8 cellular contexts compared by ENCODE assay signal in genomic region chr17:30378191-30378796, GRCh38. TPM values are rescaled to one million over a fixed set of nuclear protein-coding genes. Genes with fewer than 3 reads are reported as not detected.
DNase-seq lines count a peak whose midpoint lies in the region; ATAC-seq, FAIRE-seq and TF ChIP-seq lines count a peak whose summit lies in the region.

No MANE protein-coding gene starts in this region.

- no peak overlapping the region for H3K27ac ChIP-seq in PC-3 (ENCODE audit: low read length)
- no peak overlapping the region for H3K27ac ChIP-seq in right cardiac atrium (ENCODE audit: low read length)
- H3K27ac ChIP-seq in small intestine (ENCODE audit: low read depth in 1 of 2, low read length in 1 of 2): peak overlapping the region; percentile 63 to 90

- peaks cover 2% of the 10 kb centered on the region for H3K36me3 Mint-ChIP-seq in activated naive CD8-positive, alpha-beta T cell

- 5% methylated on average over 32 of the region's 32 CpGs for WGBS in right cardiac atrium
- 10 to 14% (median 14%) methylated on average over 32 of the region's 32 CpGs for WGBS in small intestine, 3 donors

- no peaks in the 10 kb centered on the region for H3K27me3 Mint-ChIP-seq in activated naive CD8-positive, alpha-beta T cell

- CTCF ChIA-PET in PC-3 (lab: Charles Lee): no interaction called here

- no peak for TF ChIP-seq CTCF in PC-3 (conservative IDR thresholded peaks at IDR 0.05; ENCODE audit: low read depth, low read length)

- H3K9me3 Mint-ChIP-seq in activated naive CD8-positive, alpha-beta T cell (ENCODE audit: low read depth): no peaks in the 10 kb centered on the region

- H3K36me3 ChIP-seq in PC-3 (ENCODE audit: low read depth, low read length): no peaks in the 10 kb centered on the region
- H3K36me3 ChIP-seq in small intestine (ENCODE audit: control insufficient read depth in 2 of 2, insufficient read depth in 2 of 2, low read length in 2 of 2): no peaks in the 10 kb centered on the region

- DNase-seq in PC-3: no peak
- peak; percentile 41 to 76 (median 75) for DNase-seq in right cardiac atrium
- no peak for DNase-seq in small intestine
- no peak for DNase-seq in putamen (ENCODE audit: low spot score)

- no peaks in the 10 kb centered on the region for H3K9me2 ChIP-seq in PC-3 (replicated peaks; ENCODE audit: low read length)

- intact Hi-C loops in PC-3 (cut with micrococcal nuclease): no loop called here
- intact Hi-C loops in right cardiac atrium (cut with DNase I): loop anchor here in 1 of 4 donors (5.0 kb wide), 1 partner anchor 36 kb away; no protein-coding TSS in a partner anchor

- FAIRE-seq in small intestine (lab: Jason Lieb, UNC): no peak

- no peak overlapping the region for H3K9ac ChIP-seq in PC-3 (ENCODE audit: low read length)

- H3K9me3 ChIP-seq in PC-3 (ENCODE audit: low read length): no peaks in the 10 kb centered on the region
- no peaks in the 10 kb centered on the region for H3K9me3 ChIP-seq in right cardiac atrium (ENCODE audit: control insufficient read depth, low read length)
- no peaks in the 10 kb centered on the region for H3K9me3 ChIP-seq in small intestine (ENCODE audit: control insufficient read depth, low read depth)

- H3K4me2 ChIP-seq in PC-3 (ENCODE audit: low read length): peak overlapping the region; percentile 88

- H2AFZ ChIP-seq in PC-3 (ENCODE audit: low read length): peak overlapping the region; percentile 85

- peaks cover 38% of the 10 kb centered on the region for H3K79me2 ChIP-seq in PC-3 (ENCODE audit: low read length)

- H4K20me1 ChIP-seq in PC-3 (ENCODE audit: low read length): peaks cover 15% of the 10 kb centered on the region; the same call in 1 of the 2 replicates

- peak overlapping the region; percentile 89 for H3K4me3 ChIP-seq in PC-3 (ENCODE audit: low read length)
- H3K4me3 ChIP-seq in right cardiac atrium (ENCODE audit: low read length): peak overlapping the region; percentile 77
- peak overlapping the region; percentile 35 to 99 for H3K4me3 ChIP-seq in small intestine (ENCODE audit: low read depth in 1 of 2, low read length in 2 of 2)

- H3K4me1 ChIP-seq in PC-3 (ENCODE audit: insufficient read depth, low read length): peaks cover 37% of the 10 kb centered on the region
- H3K4me1 ChIP-seq in right cardiac atrium (ENCODE audit: control insufficient read depth, insufficient read depth, low read length): peaks cover 2% of the 10 kb centered on the region
- peaks cover 0 to 10% of the 10 kb centered on the region in 2 donors for H3K4me1 ChIP-seq in small intestine (ENCODE audit: control insufficient read depth in 2 of 2, insufficient read depth in 1 of 2, low read depth in 1 of 2, low read length in 1 of 2)

- no TSS peak for BruUV-seq in PC-3 (replicated peaks; lab: Mats Ljungman, UMichigan)

- no peaks in the 10 kb centered on the region for H3F3A ChIP-seq in PC-3 (ENCODE audit: low read length, unreplicated experiment)

- ATAC-seq in GM19372 (IDR thresholded peaks at IDR 0.05; ENCODE audit: low read depth, unreplicated experiment): peak; percentile 7
- ATAC-seq in PC-3: no peak
- ATAC-seq in right cardiac atrium: peak in 1 of 2 donors; percentile 51
- no peak for ATAC-seq in GM19324 (IDR thresholded peaks at IDR 0.05; ENCODE audit: low FRiP score, unreplicated experiment)
- ATAC-seq in HG03025 (IDR thresholded peaks at IDR 0.05; ENCODE audit: low FRiP score, unreplicated experiment): no peak

- H3K27me3 ChIP-seq in PC-3 (ENCODE audit: low read length) (no peaks in the 10 kb centered on the region), right cardiac atrium (ENCODE audit: control insufficient read depth, insufficient read depth) (no peaks in the 10 kb centered on the region), small intestine (ENCODE audit: control insufficient read depth in 2 of 2, insufficient read depth in 2 of 2, low read length in 2 of 2) (no peaks in the 10 kb centered on the region)

- peaks cover 60% of the 10 kb centered on the region for H3K4me1 Mint-ChIP-seq in activated naive CD8-positive, alpha-beta T cell (ENCODE audit: low read depth)

- H3K4me3 Mint-ChIP-seq in activated naive CD8-positive, alpha-beta T cell: peak overlapping the region; percentile 96

- H3K27ac Mint-ChIP-seq in activated naive CD8-positive, alpha-beta T cell: peak overlapping the region; percentile 97

- POLR2A ChIA-PET in PC-3 (lab: Charles Lee; ENCODE audit: unreplicated experiment): no interaction called here

RNA-seq across cellular contexts. Expression of gene CPD, which starts 0.4 kb away (rescaled TPM):
- total RNA-seq in PC-3 (2014; rRNA removed): 23.0 and 30.9 TPM in 2 replicates
- 10 to 100 TPM; 21.8 to 37.1 (median 32.4) TPM for total RNA-seq in right cardiac atrium
- polyA plus RNA-seq in right cardiac atrium: 6.5 TPM
- polyA plus RNA-seq in small intestine: 10 to 100 TPM in 2 of 3 donors, 1 to 10 TPM in 1; 6.2 to 16.7 (median 10.1) TPM

RNA-seq across cellular contexts. Expression of gene TMIGD1, which starts 44.4 kb away (rescaled TPM):
- total RNA-seq in PC-3 (2014; rRNA removed): not detected in 2 replicates
- total RNA-seq in right cardiac atrium: not detected
- polyA plus RNA-seq in right cardiac atrium: not detected
- polyA plus RNA-seq in small intestine: 1 to 10 TPM in 1 of 3 donors, under 1 TPM in 2; 0.13 to 1.8 (median 0.54) TPM

Comparison
In these comparisons a context has a peak if more than half of its experiments do, and no peak if none do; other contexts are left out.
1. DNase-seq: peak in right cardiac atrium (3 of 3); none in PC-3 (single experiment), small intestine (single experiment) and putamen (single experiment).
2. H3K27ac ChIP-seq: peak in small intestine (2 of 2); none in PC-3 (single experiment) and right cardiac atrium (single experiment).
3. Peak in every context shown above with its lines, with median percentiles within 50 percentile points of each other: H3K4me3 ChIP-seq.